In the genomic region with DNA sequence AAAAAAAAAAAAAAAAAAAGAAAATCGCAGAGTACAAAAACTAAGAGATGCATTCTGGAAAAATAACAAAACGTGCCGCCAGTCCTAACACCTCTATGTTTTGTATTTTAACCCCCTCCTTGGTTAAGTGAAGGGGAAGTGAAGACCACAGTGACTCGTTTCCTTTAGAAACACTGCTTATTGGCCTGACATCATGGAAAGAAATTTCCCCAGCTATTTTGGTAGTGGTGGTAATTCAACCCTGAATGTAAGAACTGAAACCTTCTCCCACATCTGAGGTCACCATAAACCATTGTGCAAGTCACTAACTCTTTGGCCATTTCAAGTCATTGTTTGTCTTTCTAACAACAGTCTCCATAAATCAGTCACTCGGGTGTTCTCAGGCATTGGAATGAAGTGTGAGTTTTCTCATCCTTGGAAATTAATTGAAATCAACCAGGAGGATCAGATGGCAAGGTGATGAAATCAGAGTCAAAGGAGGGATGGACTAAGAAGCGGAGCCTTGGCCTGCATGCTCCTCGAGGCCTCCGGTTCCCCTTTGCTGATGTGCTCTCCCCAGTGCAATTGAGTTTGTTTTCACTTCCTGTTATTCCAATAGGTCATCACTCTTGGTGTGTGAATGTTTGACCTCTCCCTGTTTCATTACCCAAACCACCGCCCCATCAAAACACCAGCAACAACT, we compare ENCODE assay signal across 9 cellular contexts.
DNase-seq lines count a peak whose midpoint lies in the region; ATAC-seq, FAIRE-seq and TF ChIP-seq lines count a peak whose summit lies in the region.
"Had no signal": no experiment of that assay in that cellular context is flagged by ENCODE, and none has a peak within 500 bp of the region (broad histone marks: within the 10 kb centered on the region; RNA-seq: fewer than 3 reads in every experiment).

No MANE protein-coding gene starts in this region.

- CTCF ChIA-PET in activated CD4-positive, alpha-beta T cell treated with anti-CD3 and anti-CD28 coated beads, Interleukin-2, amount 10 ng/mL, durations not matched to agents 7 days and 5 days (lab: Charles Lee) = interaction anchor here (0.6 to 1.7 kb wide), 3 partner anchors 21 to 40 kb away, joined by 3 to 5 read pairs (median 4); no protein-coding TSS in a partner anchor
- CTCF ChIA-PET in GM12878 (lab: Yijun Ruan, JAX) = interaction anchor here (1.0 to 2.3 kb wide), 5 partner anchors 11 to 55 kb away, joined by 3 to 16 read pairs (median 4); no protein-coding TSS in a partner anchor

- WGBS in GM12878 (ENCODE audit: insufficient coverage, insufficient replicate concordance, low lambda C conversion rate, missing lambda C conversion rate) = 1% methylated on average over 8 of the region's 9 CpGs

- SMC1A ChIA-PET in GM12878 (lab: Charles Lee; ENCODE audit: uncharacterized antibody, unreplicated experiment) = interaction anchor here (1.0 to 2.5 kb wide), 12 partner anchors 10 to 59 kb away, joined by 3 to 23 read pairs (median 6); no protein-coding TSS in a partner anchor

- no peaks in the 10 kb centered on the region for H3K36me3 ChIP-seq in GM12878 (ENCODE audit: control insufficient read depth in 2 of 2, insufficient read depth in 2 of 2, low read length in 1 of 2)
- no peaks in the 10 kb centered on the region for H3K36me3 ChIP-seq in uterus
- H3K36me3 ChIP-seq in WERI-Rb-1 = no peaks in the 10 kb centered on the region
- H3K36me3 ChIP-seq: upper lobe of left lung had no signal

- H3K4me2 ChIP-seq in GM12878 (ENCODE audit: control insufficient read depth, insufficient read depth) = peak overlapping the region; percentile 32

- TF ChIP-seq EP300 in GM12878 (IDR thresholded peaks at IDR 0.05; ENCODE audit: borderline replicate concordance in 1 of 2, control insufficient read depth in 1 of 2, low read depth in 2 of 2, low read length in 2 of 2) = peak; percentile 99 to 100

- peaks cover 6% of the 10 kb centered on the region; the same call in 2 of the 3 replicates for H3K9me3 ChIP-seq in GM12878 (replicated peaks; ENCODE audit: control insufficient read depth, insufficient read depth, low read length)
- H3K9me3 ChIP-seq in uterus = no peaks in the 10 kb centered on the region
- H3K9me3 ChIP-seq in WERI-Rb-1 (ENCODE audit: severe bottlenecking) = no peaks in the 10 kb centered on the region
- H3K9me3 ChIP-seq: upper lobe of left lung had no signal

- peak overlapping the region; percentile 40 for H3K9ac ChIP-seq in GM12878 (ENCODE audit: control insufficient read depth, insufficient read depth, low read length)

- H3K27me3 Mint-ChIP-seq in activated CD4-positive, alpha-beta T cell treated with anti-CD3 and anti-CD28 coated beads, Interleukin-2, amount 10 ng/mL, durations not matched to agents 7 days and 5 days = no peaks in the 10 kb centered on the region

- H3K4me3 ChIP-seq in GM12878 (no peak overlapping the region), uterus (no peak overlapping the region), WERI-Rb-1 (ENCODE audit: low read depth, low read length) (no peak overlapping the region)
- H3K4me3 ChIP-seq: upper lobe of left lung had no signal

- H3K4me3 Mint-ChIP-seq in activated CD4-positive, alpha-beta T cell treated with anti-CD3 and anti-CD28 coated beads, Interleukin-2, amount 10 ng/mL, durations not matched to agents 7 days and 5 days = no peak overlapping the region

- TF ChIP-seq RAD21 in GM12878 (IDR thresholded peaks at IDR 0.05; ENCODE audit: insufficient read depth, low read depth, low read length) = peak; percentile 17; the same call in 1 of the 2 replicates

- peak; percentile 52 for DNase-seq in activated CD4-positive, alpha-beta T cell treated with anti-CD3 and anti-CD28 coated beads, Interleukin-2, amount 10 ng/mL, durations not matched to agents 7 days and 5 days
- no peak for DNase-seq in activated CD4-positive, alpha-beta T cell treated with anti-CD3 and anti-CD28 coated beads for 48 hours
- DNase-seq in Kasumi-1 (lab: John Stamatoyannopoulos, UW) = peak; percentile 40 to 66
- DNase-seq in GM12878 (ENCODE audit: low read depth, low spot score) = peak; percentile 99
- no peak for DNase-seq in uterus
- no peak for DNase-seq in WERI-Rb-1
- no peak for DNase-seq in HPDE6-E6E7 (ENCODE audit: extremely low spot score)

- POLR2A ChIA-PET in activated CD4-positive, alpha-beta T cell treated with anti-CD3 and anti-CD28 coated beads, Interleukin-2, amount 10 ng/mL, durations not matched to agents 7 days and 5 days (lab: Charles Lee) = no interaction called here
- POLR2A ChIA-PET in GM12878 (lab: Charles Lee) = interaction anchor here (1.1 to 1.9 kb wide), 2 partner anchors 10 to 53 kb away, joined by 4 to 5 read pairs; no protein-coding TSS in a partner anchor

- ATAC-seq in GM21825 (IDR thresholded peaks at IDR 0.05; ENCODE audit: unreplicated experiment) = peak; percentile 83
- ATAC-seq in GM12878 = peak; percentile 92

- TF ChIP-seq POLR2A in GM12878 (IDR thresholded peaks at IDR 0.05; ENCODE audit: low read depth, low read length) (peak; percentile 58; the same call in 1 of the 2 replicates), uterus (IDR thresholded peaks at IDR 0.05) (no peak)

- peak; percentile 94 for FAIRE-seq in GM12878 (lab: Jason Lieb, UNC)

- peaks cover 18% of the 10 kb centered on the region for H3K4me1 ChIP-seq in GM12878 (ENCODE audit: control insufficient read depth, insufficient read depth, low read length)
- H3K4me1 ChIP-seq in uterus = no peaks in the 10 kb centered on the region
- H3K4me1 ChIP-seq: upper lobe of left lung had no signal

- H3K4me1 Mint-ChIP-seq in activated CD4-positive, alpha-beta T cell treated with anti-CD3 and anti-CD28 coated beads, Interleukin-2, amount 10 ng/mL, durations not matched to agents 7 days and 5 days = peaks cover 37% of the 10 kb centered on the region

- H3K27me3 ChIP-seq in GM12878 (replicated peaks in 1 of 2; ENCODE audit: control insufficient read depth in 2 of 2, insufficient read depth in 2 of 2, low read length in 1 of 2) = no peaks in the 10 kb centered on the region
- no peaks in the 10 kb centered on the region for H3K27me3 ChIP-seq in uterus
- peaks cover 99% of the 10 kb centered on the region for H3K27me3 ChIP-seq in WERI-Rb-1 (ENCODE audit: insufficient read depth, low read depth, severe bottlenecking)
- H3K27me3 ChIP-seq: upper lobe of left lung had no signal

- RAD21 ChIA-PET in GM12878 (lab: Charles Lee; ENCODE audit: unreplicated experiment) = interaction anchor here (0.7 to 3.1 kb wide), 13 partner anchors 8 to 164 kb away, joined by 3 to 30 read pairs (median 6); no protein-coding TSS in a partner anchor

- peak overlapping the region; percentile 78 for H3K27ac ChIP-seq in GM12878 (ENCODE audit: control insufficient read depth, insufficient read depth)
- H3K27ac ChIP-seq in uterus = no peak overlapping the region
- H3K27ac ChIP-seq in WERI-Rb-1 = no peak overlapping the region
- H3K27ac ChIP-seq: upper lobe of left lung had no signal

- no TSS peak for BruUV-seq in GM12878 (replicated peaks; lab: Mats Ljungman, UMichigan)

- H3K9me3 Mint-ChIP-seq in activated CD4-positive, alpha-beta T cell treated with anti-CD3 and anti-CD28 coated beads, Interleukin-2, amount 10 ng/mL, durations not matched to agents 7 days and 5 days = peaks cover 19% of the 10 kb centered on the region

- peak overlapping the region; percentile 80 for H3K27ac Mint-ChIP-seq in activated CD4-positive, alpha-beta T cell treated with anti-CD3 and anti-CD28 coated beads, Interleukin-2, amount 10 ng/mL, durations not matched to agents 7 days and 5 days

- in situ Hi-C loops in GM12878 (cut with MboI) = no loop called here

- peak overlapping the region; percentile 5; the same call in 1 of the 2 replicates for H2AFZ ChIP-seq in GM12878 (ENCODE audit: control insufficient read depth, low read depth, low read length)

- intact Hi-C loops in GM12878 (cut with micrococcal nuclease; ENCODE audit: unreplicated experiment) = loop anchor here (1.0 to 5.0 kb wide), 4 partner anchors 48 to 442 kb away; partner anchors contain the start of gene FGF9
- intact Hi-C loops in uterus (cut with DNase I; ENCODE audit: low total_unique reads) = no loop called here

- no peaks in the 10 kb centered on the region for H4K20me1 ChIP-seq in GM12878 (ENCODE audit: control insufficient read depth, insufficient read depth)

- H3K79me2 ChIP-seq in GM12878 (ENCODE audit: control insufficient read depth, insufficient read depth, low read length) = no peaks in the 10 kb centered on the region

- peaks cover 13% of the 10 kb centered on the region for H3K36me3 Mint-ChIP-seq in activated CD4-positive, alpha-beta T cell treated with anti-CD3 and anti-CD28 coated beads, Interleukin-2, amount 10 ng/mL, durations not matched to agents 7 days and 5 days (ENCODE audit: low read depth)

- no peak for TF ChIP-seq CTCF in GM12878 (IDR thresholded peaks at IDR 0.05 in 2 of 3, conservative IDR thresholded peaks at IDR 0.05 in 1 of 3; ENCODE audit: control insufficient read depth in 2 of 3, extremely low read depth in 1 of 3, insufficient read depth in 1 of 3, low read depth in 3 of 3, low read length in 3 of 3)
- no peak for TF ChIP-seq CTCF in uterus (IDR thresholded peaks at IDR 0.05)
- TF ChIP-seq CTCF in WERI-Rb-1 (IDR thresholded peaks at IDR 0.05; ENCODE audit: low read depth, low read length) = no peak

TF ChIP-seq in GM12878, 131 proteins besides CTCF, POLR2A, EP300 and RAD21 (continues in another document):
- TF ChIP-seq SMAD5 (IDR thresholded peaks at IDR 0.05; ENCODE audit: low read depth) (no peak), SUZ12 (IDR thresholded peaks at IDR 0.05; ENCODE audit: unreplicated experiment) (no peak), GATAD2B (conservative IDR thresholded peaks at IDR 0.05; ENCODE audit: low read depth) (no peak; the same call in none of the 2 replicates), NR2F1 (conservative IDR thresholded peaks at IDR 0.05) (peak; percentile 98)
- TF ChIP-seq, protein P1, sequence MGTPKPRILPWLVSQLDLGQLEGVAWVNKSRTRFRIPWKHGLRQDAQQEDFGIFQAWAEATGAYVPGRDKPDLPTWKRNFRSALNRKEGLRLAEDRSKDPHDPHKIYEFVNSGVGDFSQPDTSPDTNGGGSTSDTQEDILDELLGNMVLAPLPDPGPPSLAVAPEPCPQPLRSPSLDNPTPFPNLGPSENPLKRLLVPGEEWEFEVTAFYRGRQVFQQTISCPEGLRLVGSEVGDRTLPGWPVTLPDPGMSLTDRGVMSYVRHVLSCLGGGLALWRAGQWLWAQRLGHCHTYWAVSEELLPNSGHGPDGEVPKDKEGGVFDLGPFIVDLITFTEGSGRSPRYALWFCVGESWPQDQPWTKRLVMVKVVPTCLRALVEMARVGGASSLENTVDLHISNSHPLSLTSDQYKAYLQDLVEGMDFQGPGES (IDR thresholded peaks at IDR 0.05) = no peak

Comparison
In these comparisons a context has a peak if more than half of its experiments do, and no peak if none do; other contexts are left out.
1. DNase-seq: peak in activated CD4-positive, alpha-beta T cell treated with anti-CD3 and anti-CD28 coated beads, Interleukin-2, amount 10 ng/mL, durations not matched to agents 7 days and 5 days (single experiment), Kasumi-1 (2 of 2) and GM12878 (single experiment); none in activated CD4-positive, alpha-beta T cell treated with anti-CD3 and anti-CD28 coated beads for 48 hours (single experiment), uterus (0 of 2), WERI-Rb-1 (single experiment) and HPDE6-E6E7 (single experiment).